ENCODE assay signal across 8 cellular contexts in the genomic region with DNA sequence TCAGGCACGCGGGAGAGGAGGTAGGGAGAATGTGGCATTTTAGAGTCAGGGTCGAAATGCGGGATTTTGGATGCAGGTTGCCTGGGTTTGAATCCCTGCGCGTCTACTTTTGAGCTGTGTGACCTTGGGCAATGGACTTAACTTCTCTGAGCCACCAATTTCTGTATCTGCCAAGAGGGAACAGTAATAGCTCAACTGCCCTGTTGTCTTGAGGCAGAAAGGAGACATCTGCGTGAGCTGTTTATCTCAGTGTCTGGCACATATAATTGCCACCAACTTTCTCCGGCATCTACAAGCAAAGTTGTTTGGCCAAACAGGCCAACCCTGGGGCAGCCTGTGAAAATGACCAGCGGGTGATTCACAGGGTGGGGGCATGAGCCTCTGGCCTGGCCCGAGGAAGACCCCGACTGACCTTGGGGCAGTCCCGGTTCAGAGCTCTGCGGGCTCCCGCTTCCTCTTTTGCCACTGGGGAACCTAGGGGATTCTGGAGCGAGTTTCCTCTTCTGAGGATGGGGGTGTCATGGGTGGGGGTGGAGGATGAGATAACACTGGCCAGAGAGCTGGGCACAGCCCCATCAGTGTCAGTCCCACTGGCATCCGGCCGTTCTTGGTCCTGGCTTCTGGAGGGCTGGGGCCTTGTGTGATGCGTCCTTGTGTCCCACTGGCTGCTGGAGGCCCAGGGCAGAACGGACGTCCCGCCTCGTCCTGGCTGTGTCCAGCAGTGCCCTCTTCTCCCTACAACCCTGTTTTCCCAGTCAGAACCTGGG. TPM values are rescaled to one million over a fixed set of nuclear protein-coding genes. Genes with fewer than 3 reads are reported as not detected.
DNase-seq lines count a peak whose midpoint lies in the region; ATAC-seq, FAIRE-seq and TF ChIP-seq lines count a peak whose summit lies in the region.

No MANE protein-coding gene starts in this region.

- no peaks in the 10 kb centered on the region for H3K27me3 Mint-ChIP-seq in endodermal cell (ENCODE audit: insufficient read depth)

- peak overlapping the region; percentile 72 for H3K4me3 Mint-ChIP-seq in endodermal cell

- peaks cover 12% of the 10 kb centered on the region for H3K4me1 ChIP-seq in endodermal cell (ENCODE audit: control insufficient read depth, insufficient read depth, low read length)
- H3K4me1 ChIP-seq in muscle layer of duodenum (ENCODE audit: control insufficient read depth in 1 of 2, insufficient read depth in 2 of 2, low read length in 2 of 2), result peaks cover 4 to 57% of the 10 kb centered on the region in 2 donors

- H3K27me3 ChIP-seq in endodermal cell (ENCODE audit: control insufficient read depth, insufficient read depth, low read length, poor library complexity, severe bottlenecking) (no peaks in the 10 kb centered on the region), muscle layer of duodenum (ENCODE audit: low read depth, low read length) (no peaks in the 10 kb centered on the region)

- H3K27ac ChIP-seq in endodermal cell (ENCODE audit: low read depth, low read length) (no peak overlapping the region), muscle layer of duodenum (ENCODE audit: low read length) (peak overlapping the region; percentile 45)

- DNase-seq in GM12891 (ENCODE audit: insufficient read length, low spot score), result no peak
- DNase-seq in RKO (ENCODE audit: low spot score), result peak; percentile 27
- peak; percentile 70 for DNase-seq in endodermal cell
- no peak for DNase-seq in midbrain (lab: John Stamatoyannopoulos, UW)
- no peak for DNase-seq in NCI-H146 (lab: John Stamatoyannopoulos, UW)
- DNase-seq in mucosa of gallbladder (ENCODE audit: low spot score), result no peak

- H3K4me1 Mint-ChIP-seq in endodermal cell, result peaks cover 23% of the 10 kb centered on the region

- peak; percentile 86 for FAIRE-seq in GM12891 (lab: Jason Lieb, UNC)

- no peak for TF ChIP-seq CTCF in endodermal cell (conservative IDR thresholded peaks at IDR 0.05)

- peak; percentile 29; the same call in 1 of the 2 replicates for TF ChIP-seq POLR2A in GM12891 (IDR thresholded peaks at IDR 0.05; ENCODE audit: low read depth, low read length)

- H3K9ac ChIP-seq in endodermal cell (ENCODE audit: extremely low read depth, low read length, poor library complexity, severe bottlenecking), result peak overlapping the region; percentile 73

- H3K27ac Mint-ChIP-seq in endodermal cell, result peak overlapping the region; percentile 48

- H3K4me3 ChIP-seq in endodermal cell (ENCODE audit: low read length), result peak overlapping the region; percentile 83
- peak overlapping the region; percentile 55 to 69 for H3K4me3 ChIP-seq in muscle layer of duodenum (ENCODE audit: low read depth in 1 of 2, low read length in 2 of 2)

- H3K36me3 ChIP-seq in endodermal cell (ENCODE audit: control insufficient read depth, insufficient read depth, low read length), result peaks cover under 1% of the 10 kb centered on the region
- H3K36me3 ChIP-seq in muscle layer of duodenum (ENCODE audit: control insufficient read depth in 1 of 2, insufficient read depth in 2 of 2, low read length in 2 of 2), result no peaks in the 10 kb centered on the region

- no peak for ATAC-seq in GM19452 (IDR thresholded peaks at IDR 0.05; ENCODE audit: unreplicated experiment)

- H3K36me3 Mint-ChIP-seq in endodermal cell (ENCODE audit: low read depth), result no peaks in the 10 kb centered on the region

- H3K9me3 ChIP-seq in endodermal cell (ENCODE audit: control insufficient read depth, low read length), result no peaks in the 10 kb centered on the region
- no peaks in the 10 kb centered on the region for H3K9me3 ChIP-seq in muscle layer of duodenum (ENCODE audit: control insufficient read depth in 1 of 2, low read length in 2 of 2)

- H3K9me3 Mint-ChIP-seq in endodermal cell, result no peaks in the 10 kb centered on the region

- WGBS in endodermal cell (ENCODE audit: insufficient coverage in 1 of 2, insufficient read length in 1 of 2), 2 experiments, result 67 to 74% methylated on average over 16 to 22 of the region's 22 CpGs

TF ChIP-seq in GM12891, 5 proteins besides CTCF, POLR2A, EP300 and RAD21:
- TF ChIP-seq POU2F2 (IDR thresholded peaks at IDR 0.05; ENCODE audit: low read depth, low read length), result no peak
- peak; percentile 31; the same call in 1 of the 2 replicates for TF ChIP-seq TAF1 (IDR thresholded peaks at IDR 0.05; ENCODE audit: low read depth, low read length)
- no peak for TF ChIP-seq PAX5 (IDR thresholded peaks at IDR 0.05; ENCODE audit: insufficient read depth, low read length, severe bottlenecking)
- TF ChIP-seq POLR2AphosphoS5 (IDR thresholded peaks at IDR 0.05; ENCODE audit: low read depth, low read length), result no peak
- peak; percentile 96 for TF ChIP-seq SPI1 (IDR thresholded peaks at IDR 0.05; ENCODE audit: low read depth, low read length)

RNA-seq across cellular contexts. Expression of a gene that starts 1.3 kb away (rescaled TPM):
- 38.7 TPM for polyA plus RNA-seq in GM12891 (2012; ENCODE audit: low read depth, missing spikeins)
- total RNA-seq in endodermal cell (10 to 100 TPM; 28.9 to 35.1 TPM), mucosa of gallbladder (55.0 TPM)
- 78.9 TPM for polyA plus RNA-seq in endodermal cell (2013, experiment 1 of 2)
- polyA plus RNA-seq in endodermal cell (2013, experiment 2 of 2), result 66.8 TPM

Comparison
In these comparisons a context has a peak if more than half of its experiments do, and no peak if none do; other contexts are left out.
1. DNase-seq: peak in RKO (single experiment) and endodermal cell (single experiment); none in GM12891 (single experiment), midbrain (single experiment), NCI-H146 (single experiment) and mucosa of gallbladder (single experiment).